Comparison of ENCODE assay signal across 14 cellular contexts in genomic region chr20:5770240-5770986, GRCh38. TPM values are rescaled to one million over a fixed set of nuclear protein-coding genes. Genes with fewer than 3 reads are reported as not detected.
DNase-seq lines count a peak whose midpoint lies in the region; ATAC-seq and TF ChIP-seq lines count a peak whose summit lies in the region.
"Had no signal": no experiment of that assay in that cellular context is flagged by ENCODE, and none has a peak within 500 bp of the region (broad histone marks: within the 10 kb centered on the region; RNA-seq: fewer than 3 reads in every experiment).

No MANE protein-coding gene starts in this region.

- no peak overlapping the region for H3K56ac ChIP-seq in IMR-90 (ENCODE audit: extremely low read depth, insufficient read depth, low read length)

- H3K14ac ChIP-seq in IMR-90 (replicated peaks; ENCODE audit: low read depth, low read length), result peak overlapping the region; percentile 59; the same call in 1 of the 2 replicates

- H3K36me3 ChIP-seq in CD4-positive, alpha-beta memory T cell (ENCODE audit: insufficient read depth, low read length), result peaks cover 16% of the 10 kb centered on the region
- peaks cover 9% of the 10 kb centered on the region for H3K36me3 ChIP-seq in IMR-90 (ENCODE audit: control insufficient read depth, insufficient read depth, low read length)

- H3K27me3 ChIP-seq in CD4-positive, alpha-beta memory T cell (ENCODE audit: insufficient read depth, low read length), result no peaks in the 10 kb centered on the region
- no peaks in the 10 kb centered on the region for H3K27me3 ChIP-seq in IMR-90 (ENCODE audit: control insufficient read depth, insufficient read depth, low read length)
- H3K27me3 ChIP-seq: right atrium auricular region had no signal

- H3K36me3 Mint-ChIP-seq in CD4-positive, alpha-beta memory T cell, result peaks cover 41 to 60% of the 10 kb centered on the region in 2 donors

- H2BK5ac ChIP-seq in IMR-90 (ENCODE audit: low read depth, low read length, poor library complexity, severe bottlenecking), result no peak overlapping the region

- TF ChIP-seq CTCF in IMR-90 (conservative IDR thresholded peaks at IDR 0.05; ENCODE audit: low read depth, low read length), result no peak
- no peak for TF ChIP-seq CTCF in fibroblast of the aortic adventitia (IDR thresholded peaks at IDR 0.05; ENCODE audit: insufficient read depth, low read length)

- peak overlapping the region; percentile 47; the same call in 1 of the 2 replicates for H2BK20ac ChIP-seq in IMR-90 (ENCODE audit: low read depth, low read length)

- no peak overlapping the region for H3K9ac ChIP-seq in IMR-90 (ENCODE audit: low read depth, low read length)

- intact Hi-C loops in CD4-positive, alpha-beta memory T cell (cut with micrococcal nuclease), result no loop called here
- intact Hi-C loops in IMR-90 (cut with micrococcal nuclease), result no loop called here

- CTCF ChIA-PET in CD4-positive, alpha-beta memory T cell (lab: Charles Lee; ENCODE audit: partially characterized antibody), result no interaction called here
- CTCF ChIA-PET in IMR-90 (lab: Yijun Ruan, JAX), result no interaction called here

- no peaks in the 10 kb centered on the region for H3K27me3 Mint-ChIP-seq in CD4-positive, alpha-beta memory T cell
- H3K27me3 Mint-ChIP-seq: CD8-positive, alpha-beta memory T cell had no signal

- peak overlapping the region in 1 of 2 experiments; percentile 66; a peak in 1 of 4 replicates for H4K8ac ChIP-seq in IMR-90 (ENCODE audit: low read depth in 2 of 2, low read length in 2 of 2)

- H3K27ac ChIP-seq in CD4-positive, alpha-beta memory T cell (ENCODE audit: low read depth, low read length), result no peak overlapping the region
- H3K27ac ChIP-seq in IMR-90 (ENCODE audit: insufficient read depth, low read length), result no peak overlapping the region
- H3K27ac ChIP-seq: right atrium auricular region had no signal

- peak overlapping the region; percentile 21; the same call in 1 of the 2 replicates for H4K91ac ChIP-seq in IMR-90 (ENCODE audit: insufficient read depth, low read depth, low read length)

- no peak overlapping the region for H3K18ac ChIP-seq in IMR-90 (ENCODE audit: low read depth, low read length)

- H3K79me1 ChIP-seq in IMR-90 (ENCODE audit: low read depth in 1 of 2, low read length in 2 of 2), result no peaks in the 10 kb centered on the region

- peaks cover 19 to 31% (median 28%) of the 10 kb centered on the region in 4 donors for H3K4me1 Mint-ChIP-seq in CD4-positive, alpha-beta memory T cell

- in situ Hi-C loops in IMR-90 (cut with MboI; ENCODE audit: low sequenced_read_pairs) (loop anchor here (10.0 kb wide), 1 partner anchor 196 kb away; no protein-coding TSS in a partner anchor), G401 (cut with HindIII; ENCODE audit: low sequenced_read_pairs) (no loop called here)

- BruUV-seq in IMR-90 (replicated peaks; lab: Mats Ljungman, UMichigan), result no TSS peak

- 0 out of 2 replicates have a peak, but pooled peaks cover 5% of the 10 kb centered on the region for H3K9me1 ChIP-seq in IMR-90 (ENCODE audit: insufficient read depth, low read length)

- ATAC-seq in IMR-90 (ENCODE audit: low read depth) (no peak), GM18861 (IDR thresholded peaks at IDR 0.05; ENCODE audit: unreplicated experiment) (no peak), HG02759 (IDR thresholded peaks at IDR 0.05; ENCODE audit: unreplicated experiment) (no peak)
- ATAC-seq: Panc1 had no signal

- TF ChIP-seq RAD21 in IMR-90 (IDR thresholded peaks at IDR 0.05; ENCODE audit: low read length), result no peak

- peak overlapping the region; percentile 68 for H2BK120ac ChIP-seq in IMR-90 (ENCODE audit: low read depth, low read length)

- H3K9me3 ChIP-seq in CD4-positive, alpha-beta memory T cell (ENCODE audit: control insufficient read depth in 1 of 2, low read length in 2 of 2), result no peaks in the 10 kb centered on the region
- H3K9me3 ChIP-seq in IMR-90 (ENCODE audit: control insufficient read depth, insufficient read depth, low read length), result no peaks in the 10 kb centered on the region
- H3K9me3 ChIP-seq: right atrium auricular region had no signal

- H3K27ac Mint-ChIP-seq in CD4-positive, alpha-beta memory T cell, result peak overlapping the region in 4 of 7 donors; percentile 30 to 65 (median 35)

- dilution Hi-C loops in IMR-90 (cut with HindIII; ENCODE audit: low sequenced_read_pairs, unreplicated experiment), result no loop called here

- H2AK5ac ChIP-seq in IMR-90 (ENCODE audit: low read depth, low read length), result no peak overlapping the region; the same call in 1 of the 2 replicates

- H3K23ac ChIP-seq in IMR-90 (ENCODE audit: low read depth, low read length), result 0 out of 2 replicates have a peak overlapping the region, but pooled peaks have one; percentile 28

- no peak overlapping the region for H4K5ac ChIP-seq in IMR-90 (ENCODE audit: low read depth, low read length)

- WGBS in IMR-90 (ENCODE audit: extremely low coverage in 2 of 2, insufficient read length in 1 of 2), 2 experiments, result no CpG with 5 or more reads among the region's 3 CpGs

- H2AFZ ChIP-seq in IMR-90 (replicated peaks; ENCODE audit: low read length, poor library complexity), result no peak overlapping the region

- no peak overlapping the region for H3K4me3 Mint-ChIP-seq in CD4-positive, alpha-beta memory T cell
- H3K4me3 Mint-ChIP-seq: CD8-positive, alpha-beta memory T cell had no signal

- H3K4ac ChIP-seq in IMR-90 (ENCODE audit: low read depth, low read length), result 0 out of 2 replicates have a peak overlapping the region, but pooled peaks have one; percentile 32

- H4K20me1 ChIP-seq in IMR-90 (ENCODE audit: insufficient read depth, low read length), result no peaks in the 10 kb centered on the region; the same call in 1 of the 2 replicates

- POLR2A ChIA-PET in CD4-positive, alpha-beta memory T cell (lab: Charles Lee; ENCODE audit: partially characterized antibody), result no interaction called here
- POLR2A ChIA-PET in IMR-90 (lab: Charles Lee; ENCODE audit: unreplicated experiment), result no interaction called here

- H3K4me3 ChIP-seq in CD4-positive, alpha-beta memory T cell (ENCODE audit: low read length in 2 of 2), result no peak overlapping the region
- H3K4me3 ChIP-seq in IMR-90 (ENCODE audit: insufficient read depth, low read depth, low read length), result no peak overlapping the region
- no peak overlapping the region for H3K4me3 ChIP-seq in fibroblast of the aortic adventitia (ENCODE audit: low read depth, low read length)
- H3K4me3 ChIP-seq: right atrium auricular region had no signal

- no peaks in the 10 kb centered on the region for H3K9me3 Mint-ChIP-seq in CD4-positive, alpha-beta memory T cell
- H3K9me3 Mint-ChIP-seq: CD8-positive, alpha-beta memory T cell had no signal

- DNase-seq in CD4-positive, alpha-beta memory T cell, result no peak
- DNase-seq in IMR-90 (peak; percentile 27), SKM-1 (lab: John Stamatoyannopoulos, UW; ENCODE audit: unreplicated experiment) (peak; percentile 22), fibroblast of the aortic adventitia (ENCODE audit: low read depth) (peak; percentile 65), G401 (ENCODE audit: low spot score) (no peak), GDM1 (lab: John Stamatoyannopoulos, UW) (no peak)
- DNase-seq: aorta; CD8-positive, alpha-beta memory T cell; effector CD4-positive, alpha-beta T cell; substantia nigra had no signal

- H2AK9ac ChIP-seq in IMR-90 (replicated peaks; ENCODE audit: low read depth, low read length, poor library complexity), result no peak overlapping the region

- H3K4me1 ChIP-seq in CD4-positive, alpha-beta memory T cell (ENCODE audit: insufficient read depth, low read length), result peaks cover 6% of the 10 kb centered on the region
- no peaks in the 10 kb centered on the region for H3K4me1 ChIP-seq in IMR-90 (ENCODE audit: control insufficient read depth, insufficient read depth, low read length)

- no peak for TF ChIP-seq POLR2A in IMR-90 (IDR thresholded peaks at IDR 0.05; ENCODE audit: low read depth, low read length)

- no peak overlapping the region for H3K4me2 ChIP-seq in IMR-90 (ENCODE audit: low read depth, low read length)

- no peak overlapping the region for H2BK15ac ChIP-seq in IMR-90 (ENCODE audit: low read depth, low read length)

TF ChIP-seq in IMR-90, 13 proteins besides CTCF, POLR2A, EP300 and RAD21:
- TF ChIP-seq FOS (IDR thresholded peaks at IDR 0.05; ENCODE audit: low read depth, low read length) (no peak), NFE2L2 (IDR thresholded peaks at IDR 0.05; ENCODE audit: low read depth, low read length) (no peak), CEBPB (IDR thresholded peaks at IDR 0.05; ENCODE audit: low read depth, low read length) (peak; percentile 85), MAFK (IDR thresholded peaks at IDR 0.05; ENCODE audit: low read depth, low read length) (peak; percentile 81), RCOR1 (IDR thresholded peaks at IDR 0.05; ENCODE audit: insufficient replicate concordance, low read length) (no peak), SMC3 (IDR thresholded peaks at IDR 0.05; ENCODE audit: low read depth, low read length) (no peak), ELK1 (IDR thresholded peaks at IDR 0.05; ENCODE audit: borderline replicate concordance, low read depth, low read length) (no peak), MXI1 (IDR thresholded peaks at IDR 0.05; ENCODE audit: borderline replicate concordance, low read depth, low read length) (no peak)
- TF ChIP-seq, protein P1, sequence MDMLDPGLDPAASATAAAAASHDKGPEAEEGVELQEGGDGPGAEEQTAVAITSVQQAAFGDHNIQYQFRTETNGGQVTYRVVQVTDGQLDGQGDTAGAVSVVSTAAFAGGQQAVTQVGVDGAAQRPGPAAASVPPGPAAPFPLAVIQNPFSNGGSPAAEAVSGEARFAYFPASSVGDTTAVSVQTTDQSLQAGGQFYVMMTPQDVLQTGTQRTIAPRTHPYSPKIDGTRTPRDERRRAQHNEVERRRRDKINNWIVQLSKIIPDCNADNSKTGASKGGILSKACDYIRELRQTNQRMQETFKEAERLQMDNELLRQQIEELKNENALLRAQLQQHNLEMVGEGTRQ (IDR thresholded peaks at IDR 0.05; ENCODE audit: low read depth, low read length), result no peak

RNA-seq across cellular contexts. Expression of gene SHLD1, which starts 20.2 kb away (rescaled TPM):
- 10 to 100 TPM; 13.6 to 16.3 TPM for total RNA-seq in CD4-positive, alpha-beta memory T cell
- 10 to 100 TPM; 20.2 to 22.0 TPM for polyA plus RNA-seq in CD4-positive, alpha-beta memory T cell
- total RNA-seq in IMR-90 (2012; rRNA removed) (1.9 and 3.0 TPM in 2 replicates), fibroblast of the aortic adventitia (ENCODE audit: low replicate concordance) (1.2 and 2.0 TPM in 2 replicates)
- polyA plus RNA-seq in IMR-90 (2012; rRNA removed), result 2.2 and 2.6 TPM in 2 replicates
- 2.3 and 2.6 TPM in 2 replicates for polyA plus RNA-seq in IMR-90 (2012; cell fraction: cytosol; rRNA removed)
- 1.3 and 2.8 TPM in 2 replicates for polyA plus RNA-seq in IMR-90 (2012; cell fraction: nucleus; rRNA removed; ENCODE audit: low replicate concordance)
- 1.4 and 3.2 TPM in 2 replicates for total RNA-seq in G401 (2014; rRNA removed; shearing (Covaris generic))

Comparison
In these comparisons a context has a peak if more than half of its experiments do, and no peak if none do; other contexts are left out.
1. DNase-seq: peak in IMR-90 (single experiment), SKM-1 (single experiment) and fibroblast of the aortic adventitia (single experiment); none in CD4-positive, alpha-beta memory T cell (0 of 5), G401 (single experiment) and GDM1 (single experiment).